ENCODE assay signal across 9 cellular contexts in genomic region chr3:186784820-186785516, GRCh38. TPM values are rescaled to one million over a fixed set of nuclear protein-coding genes. Genes with fewer than 3 reads are reported as not detected.
DNase-seq lines count a peak whose midpoint lies in the region; ATAC-seq, FAIRE-seq and TF ChIP-seq lines count a peak whose summit lies in the region.
"Had no signal": no experiment of that assay in that cellular context is flagged by ENCODE, and none has a peak within 500 bp of the region (broad histone marks: within the 10 kb centered on the region; RNA-seq: fewer than 3 reads in every experiment).

No MANE protein-coding gene starts in this region.

- POLR2A ChIA-PET in Panc1 (lab: Charles Lee), result interaction anchor here (0.5 to 2.0 kb wide), 2 partner anchors 16 to 215 kb away, joined by 7 to 10 read pairs; partner anchors contain the start of gene DNAJB11

- in situ Hi-C loops in Panc1 (cut with HindIII; ENCODE audit: low pct_unique_long_range_greater_than_20kb, low sequenced_read_pairs), result no loop called here

- CTCF ChIA-PET in Panc1 (lab: Charles Lee), result no interaction called here

- ATAC-seq in Panc1 (no peak), GM21529 (IDR thresholded peaks at IDR 0.05; ENCODE audit: unreplicated experiment) (no peak)

- peaks cover 58% of the 10 kb centered on the region for H3K36me3 ChIP-seq in Panc1 (ENCODE audit: control insufficient read depth, insufficient read depth, low read length)
- peaks cover 0 to 59% (median 40%) of the 10 kb centered on the region in 3 donors for H3K36me3 ChIP-seq in esophagus squamous epithelium

- TF ChIP-seq POLR2A in GM12891 (IDR thresholded peaks at IDR 0.05; ENCODE audit: low read depth, low read length), result no peak; the same call in 1 of the 2 replicates
- no peak for TF ChIP-seq POLR2A in esophagus squamous epithelium (IDR thresholded peaks at IDR 0.05)

- H3K4me3 ChIP-seq in Panc1 (ENCODE audit: low read depth in 2 of 2, low read length in 2 of 2) (peak overlapping the region; percentile 96 to 97), esophagus squamous epithelium (peak overlapping the region; percentile 77 to 98 (median 90)), retinal pigment epithelial cell (ENCODE audit: low read length) (peak overlapping the region; percentile 100)

- no peak for DNase-seq in GM12891 (ENCODE audit: insufficient read length, low spot score)
- no peak for DNase-seq in Panc1 (ENCODE audit: low read depth, low spot score)
- DNase-seq in esophagus squamous epithelium (lab: John Stamatoyannopoulos, UW), result no peak
- DNase-seq in retinal pigment epithelial cell (ENCODE audit: low read depth), result no peak
- DNase-seq in nucleus accumbens (lab: John Stamatoyannopoulos, UW), result no peak
- no peak for DNase-seq in caudate nucleus (lab: John Stamatoyannopoulos, UW)
- DNase-seq in midbrain (lab: John Stamatoyannopoulos, UW), result no peak
- DNase-seq: NCI-H446 had no signal

- WGBS in esophagus squamous epithelium, 2 donors, result 7% methylated on average over 7 of the region's 7 CpGs

- H3K27ac ChIP-seq in Panc1 (ENCODE audit: low read length) (peak overlapping the region; percentile 100), esophagus squamous epithelium (peak overlapping the region; percentile 97 to 100 (median 98)), caudate nucleus (ENCODE audit: low read depth, low read length) (no peak overlapping the region)

- intact Hi-C loops in Panc1 (cut with micrococcal nuclease; ENCODE audit: unreplicated experiment), result no loop called here
- intact Hi-C loops in esophagus squamous epithelium (cut with DNase I), result no loop called here

- no peak for FAIRE-seq in GM12891 (lab: Jason Lieb, UNC)

- TF ChIP-seq CTCF in Panc1 (IDR thresholded peaks at IDR 0.05), result no peak
- no peak for TF ChIP-seq CTCF in esophagus squamous epithelium (IDR thresholded peaks at IDR 0.05)
- no peak for TF ChIP-seq CTCF in retinal pigment epithelial cell (conservative IDR thresholded peaks at IDR 0.05; ENCODE audit: low read depth, low read length)

- H3K9me3 ChIP-seq in Panc1 (ENCODE audit: control insufficient read depth, insufficient read depth, low read depth, low read length) (no peaks in the 10 kb centered on the region), esophagus squamous epithelium (no peaks in the 10 kb centered on the region)

- H3K27me3 ChIP-seq in Panc1 (ENCODE audit: control insufficient read depth, insufficient read depth, low read length) (no peaks in the 10 kb centered on the region), esophagus squamous epithelium (no peaks in the 10 kb centered on the region)

- BruUV-seq in Panc1 (replicated peaks; lab: Mats Ljungman, UMichigan), result no TSS peak

- peaks cover 51% of the 10 kb centered on the region for H3K4me1 ChIP-seq in Panc1 (ENCODE audit: control insufficient read depth, insufficient read depth, low read length)
- H3K4me1 ChIP-seq in esophagus squamous epithelium, result peaks cover 22 to 58% (median 33%) of the 10 kb centered on the region in 3 donors

TF ChIP-seq in GM12891, 5 proteins besides CTCF, POLR2A, EP300 and RAD21:
- TF ChIP-seq POLR2AphosphoS5 (IDR thresholded peaks at IDR 0.05; ENCODE audit: low read depth, low read length) (peak; percentile 24), SPI1 (IDR thresholded peaks at IDR 0.05; ENCODE audit: low read depth, low read length) (no peak)

RNA-seq across cellular contexts. Expression of gene EIF4A2, which starts 1.6 kb away (rescaled TPM):
- polyA plus RNA-seq in GM12891 (2012; ENCODE audit: low read depth, missing spikeins), result 374 TPM
- total RNA-seq in Panc1 (2021; ENCODE audit: unreplicated experiment), result 219 TPM
- polyA plus RNA-seq in Panc1 (2012; ENCODE audit: insufficient read length), result 126 TPM
- 100 to 1,000 TPM; 172 to 363 (median 205) TPM for total RNA-seq in esophagus squamous epithelium

RNA-seq across cellular contexts. Expression of gene RFC4, which starts 21.3 kb away (rescaled TPM):
- polyA plus RNA-seq in GM12891 (2012; ENCODE audit: low read depth, missing spikeins), result 61.8 TPM
- 70.7 TPM for total RNA-seq in Panc1 (2021; ENCODE audit: unreplicated experiment)
- 28.4 TPM for polyA plus RNA-seq in Panc1 (2012; ENCODE audit: insufficient read length)
- 10 to 100 TPM in 3 of 4 donors, 1 to 10 TPM in 1; 6.6 to 23.5 (median 15.9) TPM for total RNA-seq in esophagus squamous epithelium

RNA-seq across cellular contexts. Expression of gene ADIPOQ, which starts 57.5 kb away (rescaled TPM):
- polyA plus RNA-seq in GM12891 (2012; ENCODE audit: low read depth, missing spikeins), result not detected
- not detected for total RNA-seq in Panc1 (2021; ENCODE audit: unreplicated experiment)
- not detected for polyA plus RNA-seq in Panc1 (2012; ENCODE audit: insufficient read length)
- total RNA-seq in esophagus squamous epithelium, result not detected
